Comparison of ENCODE assay signal across 8 cellular contexts in genomic region chr1:150575518-150576366, GRCh38. TPM values are rescaled to one million over a fixed set of nuclear protein-coding genes. Genes with fewer than 3 reads are reported as not detected.
DNase-seq lines count a peak whose midpoint lies in the region; ATAC-seq and TF ChIP-seq lines count a peak whose summit lies in the region.

No MANE protein-coding gene starts in this region.

- no peaks in the 10 kb centered on the region for H3K27me3 ChIP-seq in cardiac muscle cell
- H3K27me3 ChIP-seq in right lobe of liver = no peaks in the 10 kb centered on the region
- no peaks in the 10 kb centered on the region for H3K27me3 ChIP-seq in uterus

- H3K4me1 ChIP-seq in cardiac muscle cell (ENCODE audit: low read depth) (peaks cover 31% of the 10 kb centered on the region), right lobe of liver (peaks cover 0 to 43% (median 16%) of the 10 kb centered on the region in 4 donors), uterus (peaks cover 14% of the 10 kb centered on the region in 2 donors)

- no peak for ATAC-seq in left cardiac atrium
- ATAC-seq in right lobe of liver = peak; percentile 2 to 41 (median 34)
- no peak for ATAC-seq in HG02763 (IDR thresholded peaks at IDR 0.05; ENCODE audit: unreplicated experiment)

- WGBS in adipose tissue, 3 donors = 9 to 38% (median 35%) methylated on average over 1 of the region's 1 CpG
- WGBS in right lobe of liver (ENCODE audit: insufficient coverage, low coverage, low lambda C conversion rate, missing lambda C conversion rate) = 18% methylated on average over 1 of the region's 1 CpG

- H3K36me3 ChIP-seq in cardiac muscle cell (peaks cover 39% of the 10 kb centered on the region), right lobe of liver (peaks cover 22 to 55% (median 43%) of the 10 kb centered on the region in 4 donors), uterus (no peaks in the 10 kb centered on the region)

- DNase-seq in cardiac muscle cell (ENCODE audit: low read depth in 1 of 2, low spot score in 1 of 2) (peak in 1 of 2 donors; percentile 48), left cardiac atrium (no peak), right lobe of liver (no peak), uterus (no peak), dermis blood vessel endothelial cell (no peak)
- DNase-seq in activated CD8-positive, alpha-beta memory T cell treated with anti-CD3 and anti-CD28 coated beads, Interleukin-2, amount 50 U/mL, for 48 hours = no peak

- TF ChIP-seq CTCF in cardiac muscle cell (IDR thresholded peaks at IDR 0.05; ENCODE audit: low read depth, low read length) (no peak), right lobe of liver (IDR thresholded peaks at IDR 0.05) (no peak), uterus (IDR thresholded peaks at IDR 0.05) (no peak)

- H3K9me3 ChIP-seq in cardiac muscle cell (ENCODE audit: low read depth) = no peaks in the 10 kb centered on the region
- H3K9me3 ChIP-seq in right lobe of liver = no peaks in the 10 kb centered on the region
- no peaks in the 10 kb centered on the region for H3K9me3 ChIP-seq in uterus

- peak overlapping the region; percentile 76 for H3K4me3 ChIP-seq in cardiac muscle cell
- peak overlapping the region; percentile 61 to 99 (median 63) for H3K4me3 ChIP-seq in right lobe of liver
- peak overlapping the region; percentile 61 to 99 for H3K4me3 ChIP-seq in uterus

- TF ChIP-seq POLR2A in right lobe of liver (IDR thresholded peaks at IDR 0.05) (peak; percentile 56), uterus (IDR thresholded peaks at IDR 0.05) (no peak)

- intact Hi-C loops in left cardiac atrium (cut with DNase I) (loop anchor here in 1 of 2 donors (5.0 kb wide), 1 partner anchor 47 kb away; no protein-coding TSS in a partner anchor), right lobe of liver (cut with DNase I) (loop anchor here in 1 of 2 donors (5.0 kb wide), 1 partner anchor 37 kb away; no protein-coding TSS in a partner anchor), uterus (cut with DNase I; ENCODE audit: low total_unique reads) (no loop called here)

- H3K27ac ChIP-seq in cardiac muscle cell (peak overlapping the region; percentile 51), adipose tissue (ENCODE audit: low read depth, low read length) (peak overlapping the region; percentile 14), right lobe of liver (peak overlapping the region; percentile 96 to 99 (median 99)), uterus (peak overlapping the region; percentile 99)

RNA-seq across cellular contexts. Expression of gene MCL1, which starts 3.7 kb away (rescaled TPM):
- total RNA-seq in cardiac muscle cell = 96.5 and 101 TPM in 2 replicates
- polyA plus RNA-seq in cardiac muscle cell = 61.2 and 65.2 TPM in 2 replicates
- 100 to 1,000 TPM; 103 to 146 TPM for total RNA-seq in left cardiac atrium
- 100 to 1,000 TPM in 2 of 3 donors, 10 to 100 TPM in 1; 98.6 to 386 (median 314) TPM for polyA plus RNA-seq in adipose tissue
- total RNA-seq in right lobe of liver = 100 to 1,000 TPM in 5 of 6 experiments, 10 to 100 TPM in 1; 83.6 to 266 (median 158) TPM
- 100 to 1,000 TPM; 125 to 266 (median 207) TPM for total RNA-seq in uterus
- 223 and 316 TPM in 2 replicates for total RNA-seq in dermis blood vessel endothelial cell

RNA-seq across cellular contexts. Expression of gene ADAMTSL4, which starts 26.5 kb away (rescaled TPM):
- 28.8 and 44.2 TPM in 2 replicates for total RNA-seq in cardiac muscle cell
- 51.9 and 65.5 TPM in 2 replicates for polyA plus RNA-seq in cardiac muscle cell
- 10 to 100 TPM; 31.5 to 62.5 TPM for total RNA-seq in left cardiac atrium
- polyA plus RNA-seq in adipose tissue = 10 to 100 TPM; 12.1 to 66.1 (median 56.0) TPM
- total RNA-seq in right lobe of liver = 10 to 100 TPM; 20.5 to 35.2 (median 31.5) TPM
- total RNA-seq in uterus = 100 to 1,000 TPM in 1 of 4 donors, 10 to 100 TPM in 3; 15.9 to 133 (median 35.4) TPM
- 0.17 and 0.60 TPM in 2 replicates for total RNA-seq in dermis blood vessel endothelial cell

RNA-seq across cellular contexts. Expression of gene ENSA, which starts 53.7 kb away (rescaled TPM):
- total RNA-seq in cardiac muscle cell = 65.9 and 158 TPM in 2 replicates
- 62.2 and 82.2 TPM in 2 replicates for polyA plus RNA-seq in cardiac muscle cell
- 100 to 1,000 TPM; 115 to 125 TPM for total RNA-seq in left cardiac atrium
- 100 to 1,000 TPM in 2 of 3 donors, 10 to 100 TPM in 1; 49.0 to 133 (median 107) TPM for polyA plus RNA-seq in adipose tissue
- total RNA-seq in right lobe of liver = 100 to 1,000 TPM in 2 of 6 experiments, 10 to 100 TPM in 4; 60.4 to 166 (median 71.2) TPM
- total RNA-seq in uterus = 100 to 1,000 TPM; 122 to 224 (median 130) TPM
- 200 and 229 TPM in 2 replicates for total RNA-seq in dermis blood vessel endothelial cell

Comparison
In these comparisons a context has a peak if more than half of its experiments do, and no peak if none do; other contexts are left out.
1. H3K27ac ChIP-seq: peak in every context shown above with its lines; median percentile 99 in right lobe of liver; 99 in uterus; 51 in cardiac muscle cell; 14 in adipose tissue.
2. ATAC-seq: peak in right lobe of liver (4 of 4); none in left cardiac atrium (0 of 2) and HG02763 (single experiment).
3. RNA of gene ADAMTSL4, which starts 26.5 kb away (total RNA-seq): 31.5 to 62.5 TPM in left cardiac atrium, 28.8 to 44.2 TPM in cardiac muscle cell, 15.9 to 133 TPM in uterus and 20.5 to 35.2 TPM in right lobe of liver; 0.17 to 0.60 TPM in dermis blood vessel endothelial cell; every median in the first group is over 10 times any median in the second.
4. Peak in every context shown above with its lines, with median percentiles within 50 percentile points of each other: H3K4me3 ChIP-seq.